35 cellular contexts compared by ENCODE assay signal in the genomic region with DNA sequence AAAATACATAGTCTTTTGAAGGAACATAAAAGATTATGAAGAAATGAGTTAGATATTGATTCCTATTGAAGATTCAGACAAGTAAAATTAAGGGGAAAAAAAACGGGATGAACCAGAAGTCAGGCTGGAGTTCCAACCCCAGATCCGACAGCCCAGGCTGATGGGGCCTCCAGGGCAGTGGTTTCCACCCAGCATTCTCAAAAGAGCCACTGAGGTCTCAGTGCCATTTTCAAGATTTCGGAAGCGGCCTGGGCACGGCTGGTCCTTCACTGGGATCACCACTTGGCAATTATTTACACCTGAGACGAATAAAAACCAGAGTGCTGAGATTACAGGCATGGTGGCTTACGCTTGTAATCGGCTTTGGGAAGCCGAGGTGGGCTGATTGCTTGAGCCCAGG.
"Had no signal": no experiment of that assay in that cellular context is flagged by ENCODE, and none has a peak within 500 bp of the region (broad histone marks: within the 10 kb centered on the region; RNA-seq: fewer than 3 reads in every experiment).

No MANE protein-coding gene starts in this region.

- H3K4me3 ChIP-seq: MG63 had no signal

- H3K9me3 ChIP-seq: MG63 had no signal

- DNase-seq: Karpas-422, Kasumi-1, MG63, MM.1S, MV-4-11, NCI-H1048, NCI-H1092, NCI-H1092 treated with DMSO at 0.1 percent for 48 hours, NCI-H1105, NCI-H1105 treated with DMSO at 0.1 percent for 48 hours, NCI-H1417, NCI-H1417 treated with DMSO at 0.1 percent for 48 hours, NCI-H1436, NCI-H1436 treated with DMSO at 0.1 percent for 48 hours, NCI-H146, NCI-H1694, NCI-H1694 treated with DMSO at 0.1 percent for 48 hours, NCI-H187, NCI-H187 treated with DMSO at 0.1 percent for 48 hours, NCI-H1930, NCI-H2029, NCI-H2029 treated with DMSO at 0.1 percent for 48 hours, NCI-H2081, NCI-H2081 treated with DMSO at 0.1 percent for 48 hours, NCI-H2107, NCI-H2171, NCI-H2171 treated with DMSO at 0.1 percent for 48 hours, NCI-H2227 treated with DMSO at 0.1 percent for 48 hours, NCI-H226, NCI-H345, NCI-H446, NCI-H446 treated with DMSO at 0.1 percent for 48 hours, NCI-H510A, NCI-H510A treated with DMSO at 0.1 percent for 48 hours, NCI-H524 had no signal

- H3K36me3 ChIP-seq: MG63 had no signal

- H3K27me3 ChIP-seq: MG63 had no signal
